26 cellular contexts compared by ENCODE assay signal in genomic region chr5:140125637-140126036, GRCh38. TPM values are rescaled to one million over a fixed set of nuclear protein-coding genes. Genes with fewer than 3 reads are reported as not detected.
A peak's percentile ranks its signal among the peaks of the same experiment; 100 is the strongest.
DNase-seq lines count a peak whose midpoint lies in the region; ATAC-seq and TF ChIP-seq lines count a peak whose summit lies in the region.
"Had no signal": no experiment of that assay in that cellular context is flagged by ENCODE, and none has a peak within 500 bp of the region (broad histone marks: within the 10 kb centered on the region; RNA-seq: fewer than 3 reads in every experiment).

Gene IGIP, plus strand, starts transcription at chr5:140125937. Its CDS starts 2,540 bp downstream, at chr5:140128477.

- H3K4me1 ChIP-seq in heart left ventricle (peaks cover 0 to 24% (median 16%) of the 10 kb centered on the region in 12 donors), thoracic aorta (ENCODE audit: control insufficient read depth in 1 of 2, low read depth in 2 of 2) (peaks cover 11 to 13% of the 10 kb centered on the region in 2 donors)
- H3K4me1 ChIP-seq: neural progenitor cell had no signal

- H3K36me3 ChIP-seq in heart left ventricle (no peaks in the 10 kb centered on the region), thoracic aorta (no peaks in the 10 kb centered on the region)
- H3K36me3 ChIP-seq: neural progenitor cell had no signal

- TF ChIP-seq CTCF in heart left ventricle (IDR thresholded peaks at IDR 0.05): no peak
- TF ChIP-seq CTCF in thoracic aorta (IDR thresholded peaks at IDR 0.05): no peak

- peak within 1 kb of the TSS; percentile 16 for H3K27ac Mint-ChIP-seq in T-helper 17 cell
- H3K27ac Mint-ChIP-seq: activated B cell treated with CpG ODN at 0.5 μM for 24 hours; activated naive CD8-positive, alpha-beta T cell treated with anti-CD3 and anti-CD28 coated beads for 36 hours; activated T-helper 2 cell treated with anti-CD3 and anti-CD28 coated beads, Interferon-gamma antibody, Interleukin-2, Interleukin-4, amounts not matched to agents 10 μg/mL and 5 μg/mL and 100 μg/mL, durations not matched to agents 14 hours and 24 hours and 36 hours; CD8-positive, alpha-beta memory T cell; HFFc6; neural progenitor cell had no signal

- H3K27me3 ChIP-seq in heart left ventricle: no peaks in the 10 kb centered on the region
- H3K27me3 ChIP-seq in thoracic aorta (replicated peaks; ENCODE audit: insufficient read depth): no peaks in the 10 kb centered on the region

- DNase-seq in T-helper 17 cell (no peak), heart left ventricle (no peak), myocyte (ENCODE audit: low read depth) (no peak), thoracic aorta (ENCODE audit: low spot score) (no peak), 8988T (no peak)
- no peak for DNase-seq in activated effector memory CD4-positive, alpha-beta T cell treated with Interleukin-2 at 50 U/mL for 16 hours
- DNase-seq in activated effector memory CD4-positive, alpha-beta T cell treated with anti-CD3 and anti-CD28 coated beads, Interleukin-2, amount 50 U/mL, for 16 hours: no peak
- DNase-seq: activated B cell treated with CpG ODN at 0.5 μM for 24 hours; activated CD4-positive, alpha-beta T cell treated with anti-CD3 and anti-CD28 coated beads, Interleukin-2, amount 50 U/mL, for 48 hours; activated naive CD8-positive, alpha-beta T cell treated with anti-CD3 and anti-CD28 coated beads for 36 hours; CD8-positive, alpha-beta memory T cell; foreskin fibroblast; GM23248; HFFc6; hypothalamus; MM.1S; NCI-H1436; stimulated activated CD4-positive, alpha-beta T cell treated with anti-CD3 and anti-CD28 coated beads, Interleukin-4, amount 100 ng/mL, for 1 hour; stimulated activated naive CD4-positive, alpha-beta T cell; trophoblast cell had no signal

- H3K9me3 ChIP-seq in T-helper 17 cell (ENCODE audit: control insufficient read depth, low read length, poor library complexity, severe bottlenecking): no peaks in the 10 kb centered on the region
- H3K9me3 ChIP-seq in heart left ventricle: no peaks in the 10 kb centered on the region
- no peaks in the 10 kb centered on the region for H3K9me3 ChIP-seq in thoracic aorta
- H3K9me3 ChIP-seq: A549 had no signal

- H3K4me3 ChIP-seq in heart left ventricle (no peak within 1 kb of the TSS), thoracic aorta (no peak within 1 kb of the TSS)
- H3K4me3 ChIP-seq: A549, GM23248, lung, neural progenitor cell had no signal

- intact Hi-C loops in heart left ventricle (cut with DNase I): no loop called here

- WGBS in heart left ventricle, 4 donors: 96 to 98% (median 97%) methylated on average over 4 of the region's 4 CpGs

- ATAC-seq in T-helper 17 cell (no peak), heart left ventricle (no peak), thoracic aorta (ENCODE audit: insufficient number of reproducible peaks, low FRiP score, low read depth) (no peak), HG02938 (IDR thresholded peaks at IDR 0.05; ENCODE audit: unreplicated experiment) (no peak)
- ATAC-seq: A549 had no signal

- no peaks in the 10 kb centered on the region for H3K27me3 Mint-ChIP-seq in T-helper 17 cell
- H3K27me3 Mint-ChIP-seq: activated B cell treated with CpG ODN at 0.5 μM for 24 hours; activated naive CD8-positive, alpha-beta T cell treated with anti-CD3 and anti-CD28 coated beads for 36 hours; CD8-positive, alpha-beta memory T cell had no signal

- H3K27ac ChIP-seq in heart left ventricle (no peak within 1 kb of the TSS), thoracic aorta (no peak within 1 kb of the TSS)
- H3K27ac ChIP-seq: A549, epithelial cell of prostate, GM23248, neural progenitor cell had no signal

- TF ChIP-seq POLR2A in heart left ventricle (IDR thresholded peaks at IDR 0.05): no peak

- no peak within 1 kb of the TSS for H3K4me3 Mint-ChIP-seq in T-helper 17 cell
- H3K4me3 Mint-ChIP-seq: activated B cell treated with CpG ODN at 0.5 μM for 24 hours; activated naive CD8-positive, alpha-beta T cell treated with anti-CD3 and anti-CD28 coated beads for 36 hours; HFFc6; neural progenitor cell had no signal

- H3K36me3 Mint-ChIP-seq in T-helper 17 cell (ENCODE audit: low read depth): no peaks in the 10 kb centered on the region
- H3K36me3 Mint-ChIP-seq: activated naive CD8-positive, alpha-beta T cell treated with anti-CD3 and anti-CD28 coated beads for 36 hours; CD8-positive, alpha-beta memory T cell; neural progenitor cell had no signal

- H3K4me1 Mint-ChIP-seq in T-helper 17 cell: peaks cover 27% of the 10 kb centered on the region
- H3K4me1 Mint-ChIP-seq: neural progenitor cell had no signal

RNA-seq across cellular contexts. Expression of gene IGIP, which starts in this region (rescaled TPM):
- total RNA-seq in T-helper 17 cell (1 to 10 TPM; 3.2 to 3.7 TPM), heart left ventricle (10 to 100 TPM in 7 of 9 donors, 1 to 10 TPM in 2; 9.8 to 18.3 (median 10.6) TPM), myocyte (8.1 and 10.4 TPM in 2 replicates), thoracic aorta (10 to 100 TPM; 24.2 to 25.9 TPM)
- polyA plus RNA-seq in heart left ventricle: 1 to 10 TPM; 5.8 to 6.9 TPM
- polyA plus RNA-seq in myocyte (2012): 6.2 TPM
